ENCODE assay signal across 26 cellular contexts in the genomic region with DNA sequence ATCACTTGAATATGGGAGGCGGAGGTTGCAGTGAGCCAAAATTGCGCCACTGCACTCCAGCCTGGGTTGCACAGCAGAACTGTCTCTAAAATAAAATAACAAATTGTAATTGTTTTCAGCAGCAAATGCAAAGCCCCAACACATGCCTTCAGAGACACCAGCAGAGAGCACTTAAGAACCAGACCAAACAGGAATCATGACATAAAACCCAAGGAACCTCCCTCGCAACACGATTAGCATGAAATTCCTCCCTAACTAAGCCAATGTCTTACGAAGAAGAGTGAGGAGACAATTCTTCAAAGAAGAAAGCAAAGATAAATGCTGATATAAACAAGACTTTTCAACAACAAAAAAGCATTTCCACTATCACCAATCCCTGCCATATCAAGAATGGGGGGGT. TPM values are rescaled to one million over a fixed set of nuclear protein-coding genes. Genes with fewer than 3 reads are reported as not detected.
DNase-seq lines count a peak whose midpoint lies in the region; ATAC-seq and TF ChIP-seq lines count a peak whose summit lies in the region.
"Had no signal": no experiment of that assay in that cellular context is flagged by ENCODE, and none has a peak within 500 bp of the region (broad histone marks: within the 10 kb centered on the region; RNA-seq: fewer than 3 reads in every experiment).

No MANE protein-coding gene starts in this region.

- H3K36me3 ChIP-seq in CD4-positive, CD25-positive, alpha-beta regulatory T cell (ENCODE audit: control insufficient read depth, insufficient read depth, low read length) = peaks cover 51% of the 10 kb centered on the region
- H3K36me3 ChIP-seq in H7 (replicated peaks; ENCODE audit: control insufficient read depth, insufficient read depth, low read length) = peaks cover 1% of the 10 kb centered on the region
- peaks cover 68% of the 10 kb centered on the region for H3K36me3 ChIP-seq in endodermal cell (ENCODE audit: control insufficient read depth, insufficient read depth, low read length)
- peaks cover 13% of the 10 kb centered on the region for H3K36me3 ChIP-seq in neural progenitor cell

- H3K4me3 ChIP-seq in CD4-positive, CD25-positive, alpha-beta regulatory T cell (ENCODE audit: low read depth, low read length) = no peak overlapping the region
- H3K4me3 ChIP-seq in H7 (ENCODE audit: insufficient read depth, low read depth, low read length) = no peak overlapping the region
- no peak overlapping the region for H3K4me3 ChIP-seq in endodermal cell (ENCODE audit: low read length)
- H3K4me3 ChIP-seq in neural progenitor cell = no peak overlapping the region
- H3K4me3 ChIP-seq: GM23248, K562 had no signal

- H3K27me3 ChIP-seq in CD4-positive, CD25-positive, alpha-beta regulatory T cell (ENCODE audit: control insufficient read depth, insufficient read depth, low read length) = no peaks in the 10 kb centered on the region
- H3K27me3 ChIP-seq in H7 (ENCODE audit: control insufficient read depth, insufficient read depth, low read length) (no peaks in the 10 kb centered on the region), endodermal cell (ENCODE audit: control insufficient read depth, insufficient read depth, low read length, poor library complexity, severe bottlenecking) (no peaks in the 10 kb centered on the region), neural progenitor cell (no peaks in the 10 kb centered on the region)

- H3K79me2 ChIP-seq in neural progenitor cell (ENCODE audit: low read depth) = peaks cover 100% of the 10 kb centered on the region

- TF ChIP-seq CTCF in endodermal cell (conservative IDR thresholded peaks at IDR 0.05) = no peak
- no peak for TF ChIP-seq CTCF in neural progenitor cell (IDR thresholded peaks at IDR 0.05)

- H3K36me3 Mint-ChIP-seq in CD4-positive, CD25-positive, alpha-beta regulatory T cell = peaks cover 22% of the 10 kb centered on the region
- peaks cover 56% of the 10 kb centered on the region for H3K36me3 Mint-ChIP-seq in endodermal cell (ENCODE audit: low read depth)
- peaks cover 44% of the 10 kb centered on the region for H3K36me3 Mint-ChIP-seq in neural progenitor cell

- H3K9ac ChIP-seq in endodermal cell (ENCODE audit: extremely low read depth, low read length, poor library complexity, severe bottlenecking) (no peak overlapping the region), neural progenitor cell (no peak overlapping the region)
- H3K9ac ChIP-seq: GM23248, SK-N-SH had no signal

- no peaks in the 10 kb centered on the region for H3K9me3 ChIP-seq in CD4-positive, CD25-positive, alpha-beta regulatory T cell (ENCODE audit: control insufficient read depth in 2 of 2, low read length in 2 of 2)
- H3K9me3 ChIP-seq in endodermal cell (ENCODE audit: control insufficient read depth, low read length) (no peaks in the 10 kb centered on the region), neural progenitor cell (ENCODE audit: low read depth) (no peaks in the 10 kb centered on the region)
- H3K9me3 ChIP-seq: SK-N-SH had no signal

- DNase-seq in CD4-positive, CD25-positive, alpha-beta regulatory T cell = no peak
- DNase-seq in H7 (peak; percentile 16), endodermal cell (no peak), neural progenitor cell (ENCODE audit: low spot score) (no peak), AML-193 (lab: John Stamatoyannopoulos, UW) (no peak), NOMO-1 treated with DMSO at 0.1 percent for 48 hours (lab: John Stamatoyannopoulos, UW; ENCODE audit: unreplicated experiment) (no peak)
- DNase-seq in activated CD4-positive, alpha-beta T cell treated with anti-CD3 and anti-CD28 coated beads, Interleukin-2, amount 50 U/mL, for 48 hours = no peak
- DNase-seq: COR-L47; DMS79 treated with DMSO at 0.1 percent for 48 hours; GM23248; MM.1S; NCI-H1048; NCI-H1436; NCI-H1930; NCI-H226; NCI-H524; NCI-H774; NK-92 treated with Interleukin-12 subunit alpha and Interleukin-12 subunit beta, amount 100 ng/mL, for 24 hours; SIG-M5; SK-N-SH had no signal

- no peak overlapping the region for H3K4me2 ChIP-seq in neural progenitor cell
- H3K4me2 ChIP-seq: SK-N-SH had no signal

- peaks cover 12 to 26% (median 18%) of the 10 kb centered on the region in 4 donors for H3K4me1 Mint-ChIP-seq in CD4-positive, CD25-positive, alpha-beta regulatory T cell
- no peaks in the 10 kb centered on the region for H3K4me1 Mint-ChIP-seq in endodermal cell
- peaks cover 9% of the 10 kb centered on the region for H3K4me1 Mint-ChIP-seq in neural progenitor cell
- H3K4me1 Mint-ChIP-seq: CD14-positive monocyte had no signal

- no peaks in the 10 kb centered on the region for H3K4me1 ChIP-seq in CD4-positive, CD25-positive, alpha-beta regulatory T cell (ENCODE audit: control insufficient read depth, insufficient read depth, low read length, poor library complexity, severe bottlenecking)
- H3K4me1 ChIP-seq in endodermal cell (ENCODE audit: control insufficient read depth, insufficient read depth, low read length) (no peaks in the 10 kb centered on the region), neural progenitor cell (peaks cover 5% of the 10 kb centered on the region)

- H4K20me1 ChIP-seq in neural progenitor cell (ENCODE audit: low read depth) = peaks cover 79% of the 10 kb centered on the region

- no peak overlapping the region for H3K27ac ChIP-seq in CD4-positive, CD25-positive, alpha-beta regulatory T cell (ENCODE audit: insufficient read depth, low read length, poor library complexity, severe bottlenecking)
- H3K27ac ChIP-seq in endodermal cell (ENCODE audit: low read depth, low read length) (no peak overlapping the region), neural progenitor cell (no peak overlapping the region)
- H3K27ac ChIP-seq: GM23248 had no signal

- H3K27ac Mint-ChIP-seq in CD4-positive, CD25-positive, alpha-beta regulatory T cell = peak overlapping the region in 2 of 3 donors; percentile 24 to 56
- H3K27ac Mint-ChIP-seq in endodermal cell = peak overlapping the region; percentile 20
- peak overlapping the region; percentile 81 for H3K27ac Mint-ChIP-seq in neural progenitor cell
- H3K27ac Mint-ChIP-seq: B cell had no signal

- H3F3A ChIP-seq in neural progenitor cell (ENCODE audit: low read depth) = peaks cover 6% of the 10 kb centered on the region

- H2AFZ ChIP-seq in neural progenitor cell (replicated peaks) = no peak overlapping the region
- H2AFZ ChIP-seq: GM23248 had no signal

- ATAC-seq in CD4-positive, CD25-positive, alpha-beta regulatory T cell (ENCODE audit: low read depth in 2 of 2) = no peak
- ATAC-seq in GM21390 (IDR thresholded peaks at IDR 0.05; ENCODE audit: unreplicated experiment) = no peak
- ATAC-seq: HepG2, K562, Panc1 had no signal

- no peaks in the 10 kb centered on the region for H3K27me3 Mint-ChIP-seq in CD4-positive, CD25-positive, alpha-beta regulatory T cell
- H3K27me3 Mint-ChIP-seq in endodermal cell (ENCODE audit: insufficient read depth) = no peaks in the 10 kb centered on the region
- peaks cover 2% of the 10 kb centered on the region for H3K27me3 Mint-ChIP-seq in neural progenitor cell (ENCODE audit: insufficient read depth, low read depth)
- H3K27me3 Mint-ChIP-seq: B cell had no signal

- no peak overlapping the region for H3K4me3 Mint-ChIP-seq in CD4-positive, CD25-positive, alpha-beta regulatory T cell
- H3K4me3 Mint-ChIP-seq in endodermal cell = no peak overlapping the region
- H3K4me3 Mint-ChIP-seq in neural progenitor cell = no peak overlapping the region
- H3K4me3 Mint-ChIP-seq: B cell, CD14-positive monocyte had no signal

- no peaks in the 10 kb centered on the region for H3K9me3 Mint-ChIP-seq in CD4-positive, CD25-positive, alpha-beta regulatory T cell
- H3K9me3 Mint-ChIP-seq in endodermal cell = no peaks in the 10 kb centered on the region
- no peaks in the 10 kb centered on the region for H3K9me3 Mint-ChIP-seq in neural progenitor cell

- 80 to 98% methylated on average over 4 to 5 of the region's 5 CpGs for WGBS in endodermal cell (ENCODE audit: insufficient coverage in 1 of 2, insufficient read length in 1 of 2), 2 experiments

RNA-seq across cellular contexts. Expression of gene PSPC1, which starts 40.1 kb away (rescaled TPM):
- total RNA-seq in CD4-positive, CD25-positive, alpha-beta regulatory T cell = 107 TPM
- polyA plus RNA-seq in CD4-positive, CD25-positive, alpha-beta regulatory T cell = 10 to 100 TPM; 24.4 to 36.0 (median 29.9) TPM
- total RNA-seq in H7 (2014; rRNA removed; shearing (Covaris generic)) = 40.6 and 42.2 TPM in 2 replicates
- total RNA-seq in endodermal cell (10 to 100 TPM; 61.1 to 83.9 TPM), neural progenitor cell (ENCODE audit: low replicate concordance) (77.0 and 87.0 TPM in 2 replicates)
- polyA plus RNA-seq in endodermal cell (2013, experiment 1 of 2) = 59.3 TPM
- 57.9 TPM for polyA plus RNA-seq in endodermal cell (2013, experiment 2 of 2)

Comparison
In these comparisons a context has a peak if more than half of its experiments do, and no peak if none do; other contexts are left out.
1. H3K27ac Mint-ChIP-seq: peak in every context shown above with its lines; median percentile 81 in neural progenitor cell; 40 in CD4-positive, CD25-positive, alpha-beta regulatory T cell; 20 in endodermal cell.